ENCODE assay signal across 8 cellular contexts in the genomic region with DNA sequence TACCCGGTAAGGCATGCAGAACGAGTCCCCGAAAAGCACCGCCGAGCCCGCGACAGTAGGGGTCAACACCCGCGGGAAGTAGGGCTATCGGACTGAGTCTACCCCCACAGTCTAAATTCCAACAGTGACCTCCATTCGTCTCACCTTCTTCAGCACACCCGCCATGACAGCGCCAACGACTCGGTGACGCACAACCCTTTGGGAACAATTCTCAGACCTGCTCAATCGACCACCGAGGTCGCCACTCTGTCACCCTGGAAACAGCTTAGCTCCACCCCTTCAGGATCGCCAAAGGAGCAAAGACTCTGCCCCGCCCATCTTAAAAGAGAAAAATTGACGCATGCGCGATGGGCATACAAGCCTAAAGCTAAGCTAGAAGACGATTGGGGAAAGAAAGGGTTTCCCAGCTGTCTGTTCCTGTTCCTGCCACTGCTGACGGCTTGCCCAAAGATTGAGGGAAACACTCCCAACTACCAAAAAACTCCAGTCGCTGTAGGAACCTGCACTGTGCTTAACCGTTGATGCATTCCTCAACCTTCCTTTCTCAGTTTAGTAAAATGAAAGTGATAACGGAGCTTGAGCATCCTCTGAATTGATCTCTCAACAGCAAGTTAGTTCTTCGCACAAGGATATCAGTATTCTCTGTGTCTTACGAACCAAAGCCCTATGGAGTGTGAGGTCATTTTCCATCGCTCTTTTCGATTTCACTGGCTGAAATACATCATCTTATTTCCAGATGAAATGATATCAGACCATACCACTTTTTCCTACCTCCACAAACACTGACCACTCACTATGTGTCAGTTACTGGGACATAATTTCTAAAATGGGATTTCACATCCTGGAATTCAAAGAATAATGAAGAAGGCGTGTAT. TPM values are rescaled to one million over a fixed set of nuclear protein-coding genes. Genes with fewer than 3 reads are reported as not detected.
A peak's percentile ranks its signal among the peaks of the same experiment; 100 is the strongest.
DNase-seq lines count a peak whose midpoint lies in the region; ATAC-seq and TF ChIP-seq lines count a peak whose summit lies in the region.

Gene NDUFA5 (minus strand): TSS at position 188 of the 875 bp plus-strand sequence. CDS start 23 bp downstream, at position 165.

- H2BK15ac ChIP-seq in IMR-90 (ENCODE audit: low read depth, low read length), result peak within 1 kb of the TSS; percentile 77; the same call in 2 of the 3 replicates

- no peaks in the 10 kb centered on the region for H3K4me1 ChIP-seq in IMR-90 (ENCODE audit: control insufficient read depth, insufficient read depth, low read length)
- H3K4me1 ChIP-seq in OCI-LY7 (ENCODE audit: insufficient read depth, low read length, poor library complexity, severe bottlenecking), result peaks cover 15% of the 10 kb centered on the region

- H4K20me1 ChIP-seq in IMR-90 (ENCODE audit: insufficient read depth, low read length), result no peaks in the 10 kb centered on the region
- 0 out of 2 replicates have a peak, but pooled peaks cover 6% of the 10 kb centered on the region for H4K20me1 ChIP-seq in OCI-LY7 (ENCODE audit: insufficient read depth, low read length)

- H2AFZ ChIP-seq in IMR-90 (replicated peaks; ENCODE audit: low read length, poor library complexity) (peak within 1 kb of the TSS; percentile 97), OCI-LY7 (ENCODE audit: low read length) (peak within 1 kb of the TSS; percentile 99)

- H3K27me3 ChIP-seq in IMR-90 (ENCODE audit: control insufficient read depth, insufficient read depth, low read length), result no peaks in the 10 kb centered on the region

- no peak for TF ChIP-seq RAD21 in IMR-90 (IDR thresholded peaks at IDR 0.05; ENCODE audit: low read length)

- peak within 1 kb of the TSS; percentile 72 for H3K27ac ChIP-seq in IMR-90 (ENCODE audit: insufficient read depth, low read length)
- peak within 1 kb of the TSS; percentile 49 for H3K27ac ChIP-seq in OCI-LY7 (ENCODE audit: low read depth, low read length, poor library complexity, severe bottlenecking)

- TF ChIP-seq POLR2A in IMR-90 (IDR thresholded peaks at IDR 0.05; ENCODE audit: low read depth, low read length), result peak; percentile 64; the same call in 1 of the 2 replicates

- H3K79me1 ChIP-seq in IMR-90 (ENCODE audit: low read depth in 1 of 2, low read length in 2 of 2), result peaks cover 11 to 25% of the 10 kb centered on the region in 2 experiments

- H2BK20ac ChIP-seq in IMR-90 (ENCODE audit: low read depth, low read length), result peak within 1 kb of the TSS; percentile 62

- H2AK9ac ChIP-seq in IMR-90 (replicated peaks; ENCODE audit: low read depth, low read length, poor library complexity), result peak within 1 kb of the TSS; percentile 68

- H3K4me2 ChIP-seq in IMR-90 (ENCODE audit: low read depth, low read length), result peak within 1 kb of the TSS; percentile 84
- H3K4me2 ChIP-seq in OCI-LY7 (ENCODE audit: low read length), result peak within 1 kb of the TSS; percentile 92

- peak within 1 kb of the TSS; percentile 84 for H3K9ac ChIP-seq in IMR-90 (ENCODE audit: low read depth, low read length)

- DNase-seq in DMS114 treated with DMSO at 0.1 percent for 48 hours (lab: John Stamatoyannopoulos, UW; ENCODE audit: unreplicated experiment), result peak; percentile 97
- peak; percentile 99 for DNase-seq in IMR-90
- peak; percentile 99 for DNase-seq in OCI-LY7 (ENCODE audit: low spot score)
- peak; percentile 94 for DNase-seq in activated T-cell treated with anti-CD3 and anti-CD28 coated beads for 1 hour (ENCODE audit: low read depth)
- DNase-seq in epidermal melanocyte (ENCODE audit: insufficient read length, low spot score), result peak; percentile 85
- DNase-seq in midbrain (lab: John Stamatoyannopoulos, UW), result peak; percentile 99
- DNase-seq in stimulated activated CD8-positive, alpha-beta memory T cell treated with anti-CD3 and anti-CD28 coated beads, Interleukin-2, amount 100 ng/mL, for 1 hour (ENCODE audit: low read depth in 2 of 2), result peak; percentile 91 to 95

- CTCF ChIA-PET in IMR-90 (lab: Yijun Ruan, JAX), result interaction anchor here (0.7 kb wide), 1 partner anchor 21 kb away, joined by 3 read pairs; no protein-coding TSS in a partner anchor
- CTCF ChIA-PET in OCI-LY7 (lab: Charles Lee; ENCODE audit: unreplicated experiment), result interaction anchor here (1.3 kb wide), 1 partner anchor 9 kb away, joined by 3 read pairs; no protein-coding TSS in a partner anchor

- no peaks in the 10 kb centered on the region; the same call in 1 of the 2 replicates for H3K9me1 ChIP-seq in IMR-90 (ENCODE audit: insufficient read depth, low read length)

- H3K56ac ChIP-seq in IMR-90 (ENCODE audit: extremely low read depth, insufficient read depth, low read length), result peak within 1 kb of the TSS; percentile 72; the same call in 1 of the 2 replicates

- H4K8ac ChIP-seq in IMR-90 (ENCODE audit: low read depth in 2 of 2, low read length in 2 of 2), result peak within 1 kb of the TSS; percentile 87 to 95

- H3K36me3 ChIP-seq in IMR-90 (ENCODE audit: control insufficient read depth, insufficient read depth, low read length) (0 out of 2 replicates have a peak, but pooled peaks cover 1% of the 10 kb centered on the region), OCI-LY7 (ENCODE audit: insufficient read depth, low read length) (peaks cover 26% of the 10 kb centered on the region)

- peak within 1 kb of the TSS; percentile 84 for H4K5ac ChIP-seq in IMR-90 (ENCODE audit: low read depth, low read length)

- BruUV-seq in IMR-90 (replicated peaks; lab: Mats Ljungman, UMichigan) (no TSS peak), OCI-LY7 (replicated peaks; lab: Mats Ljungman, UMichigan) (TSS peak; percentile 89)

- in situ Hi-C loops in IMR-90 (cut with MboI; ENCODE audit: low sequenced_read_pairs), result no loop called here

- WGBS in IMR-90 (ENCODE audit: extremely low coverage in 2 of 2, insufficient read length in 1 of 2), 2 experiments, result 0% methylated on average over 12 of the region's 34 CpGs; no CpG with 5 or more reads in 1 of the 2 experiments

- ATAC-seq in GM21529 (IDR thresholded peaks at IDR 0.05; ENCODE audit: unreplicated experiment), result peak; percentile 97
- peak; percentile 99 for ATAC-seq in IMR-90 (ENCODE audit: low read depth)

- TF ChIP-seq CTCF in IMR-90 (conservative IDR thresholded peaks at IDR 0.05; ENCODE audit: low read depth, low read length) (no peak), OCI-LY7 (conservative IDR thresholded peaks at IDR 0.05; ENCODE audit: low read length) (no peak)

- peaks cover 39% of the 10 kb centered on the region; the same call in 1 of the 2 replicates for H3K79me2 ChIP-seq in OCI-LY7 (ENCODE audit: insufficient read depth, low read depth, low read length)

- POLR2A ChIA-PET in IMR-90 (lab: Charles Lee; ENCODE audit: unreplicated experiment), result interaction anchor here (1.1 kb wide), 1 partner anchor 9 kb away, joined by 3 read pairs; no protein-coding TSS in a partner anchor
- POLR2A ChIA-PET in OCI-LY7 (lab: Charles Lee), result interaction anchor here (0.5 to 2.7 kb wide), 12 partner anchors 9 to 390 kb away, joined by 3 to 15 read pairs (median 4); partner anchors contain the start of genes IQUB and WASL

- intact Hi-C loops in IMR-90 (cut with micrococcal nuclease) (loop anchor here (1.0 to 5.0 kb wide), 3 partner anchors 21 to 189 kb away; partner anchors contain the start of genes IQUB and WASL), OCI-LY7 (cut with micrococcal nuclease; ENCODE audit: unreplicated experiment) (loop anchor here (1.0 to 5.0 kb wide), 2 partner anchors 23 to 189 kb away; partner anchors contain the start of gene WASL)

- peak within 1 kb of the TSS; percentile 77 for H2BK5ac ChIP-seq in IMR-90 (ENCODE audit: low read depth, low read length, poor library complexity, severe bottlenecking)

- H2AK5ac ChIP-seq in IMR-90 (ENCODE audit: low read depth, low read length), result no peak within 1 kb of the TSS; the same call in 1 of the 2 replicates

- H3K4me3 ChIP-seq in IMR-90 (ENCODE audit: insufficient read depth, low read depth, low read length) (peak within 1 kb of the TSS; percentile 66), OCI-LY7 (ENCODE audit: low read depth, low read length, poor library complexity, severe bottlenecking) (peak within 1 kb of the TSS; percentile 92)

- no peaks in the 10 kb centered on the region for H3K9me2 ChIP-seq in OCI-LY7 (ENCODE audit: insufficient read depth, low read length)

- H3K14ac ChIP-seq in IMR-90 (replicated peaks; ENCODE audit: low read depth, low read length), result peak within 1 kb of the TSS; percentile 98

- H3K4ac ChIP-seq in IMR-90 (ENCODE audit: low read depth, low read length), result peak within 1 kb of the TSS; percentile 87

- H3K18ac ChIP-seq in IMR-90 (ENCODE audit: low read depth, low read length), result peak within 1 kb of the TSS; percentile 75

- peak within 1 kb of the TSS; percentile 87 for H4K91ac ChIP-seq in IMR-90 (ENCODE audit: insufficient read depth, low read depth, low read length)

- H3K23ac ChIP-seq in IMR-90 (ENCODE audit: low read depth, low read length), result peak within 1 kb of the TSS; percentile 88

- H2BK120ac ChIP-seq in IMR-90 (ENCODE audit: low read depth, low read length), result peak within 1 kb of the TSS; percentile 88

- dilution Hi-C loops in IMR-90 (cut with HindIII; ENCODE audit: low sequenced_read_pairs, unreplicated experiment), result no loop called here

- H3K9me3 ChIP-seq in IMR-90 (ENCODE audit: control insufficient read depth, insufficient read depth, low read length) (no peaks in the 10 kb centered on the region), OCI-LY7 (ENCODE audit: low read length) (no peaks in the 10 kb centered on the region)

TF ChIP-seq in IMR-90, 13 proteins besides CTCF, POLR2A, EP300 and RAD21 (continues in another document):
- TF ChIP-seq NFE2L2 (IDR thresholded peaks at IDR 0.05; ENCODE audit: low read depth, low read length) (no peak), ELK1 (IDR thresholded peaks at IDR 0.05; ENCODE audit: borderline replicate concordance, low read depth, low read length) (no peak)

RNA-seq across cellular contexts. Expression of gene NDUFA5, which starts in this region (rescaled TPM):
- total RNA-seq in IMR-90 (2012; rRNA removed), result 2.9 and 14.4 TPM in 2 replicates
- 9.0 and 12.1 TPM in 2 replicates for polyA plus RNA-seq in IMR-90 (2012; rRNA removed)
- 0.48 and 0.86 TPM in 2 replicates for polyA plus RNA-seq in IMR-90 (2012; cell fraction: cytosol; rRNA removed)
- polyA plus RNA-seq in IMR-90 (2012; cell fraction: nucleus; rRNA removed; ENCODE audit: low replicate concordance), result 0.32 and 3.0 TPM in 2 replicates
- total RNA-seq in OCI-LY7 (2014; rRNA removed; shearing (Covaris generic)), result 42.6 and 50.8 TPM in 2 replicates
- total RNA-seq in OCI-LY7 (2022), result 71.5 and 74.9 TPM in 2 replicates

Comparison
In these comparisons a context has a peak if more than half of its experiments do, and no peak if none do; other contexts are left out.
1. Peak in every context shown above with its lines: DNase-seq, ATAC-seq, H3K4me3 ChIP-seq and H3K27ac ChIP-seq.